ENCODE assay signal across 10 cellular contexts in the genomic region with DNA sequence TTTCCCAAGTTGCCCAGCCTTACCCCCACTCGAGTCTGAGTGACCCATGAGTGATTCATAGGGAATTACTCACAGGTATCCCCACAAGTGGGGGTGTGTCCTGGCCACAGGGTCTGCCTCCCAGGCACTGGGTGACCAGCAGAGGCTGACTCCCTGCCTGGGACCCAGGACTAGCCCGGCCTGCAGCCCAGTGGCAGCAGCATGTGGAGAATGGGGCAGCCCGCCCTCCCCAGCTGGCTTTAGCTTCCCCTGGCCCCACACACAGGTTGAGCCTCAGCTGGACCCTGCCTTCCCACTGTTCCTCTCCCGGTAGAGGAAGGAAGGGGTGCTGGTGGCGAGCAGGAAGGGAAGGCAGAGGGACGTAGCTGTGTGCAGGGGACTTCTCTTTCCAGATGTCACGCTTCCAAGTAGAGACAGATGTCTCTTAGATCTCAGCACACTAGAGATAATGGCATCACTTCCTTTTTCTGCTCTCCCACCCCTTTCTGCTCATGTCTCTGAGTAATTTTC. TPM values are rescaled to one million over a fixed set of nuclear protein-coding genes. Genes with fewer than 3 reads are reported as not detected.
DNase-seq lines count a peak whose midpoint lies in the region; ATAC-seq and TF ChIP-seq lines count a peak whose summit lies in the region.
"Had no signal": no experiment of that assay in that cellular context is flagged by ENCODE, and none has a peak within 500 bp of the region (broad histone marks: within the 10 kb centered on the region; RNA-seq: fewer than 3 reads in every experiment).

No MANE protein-coding gene starts in this region.

- no peak overlapping the region for H3K27ac Mint-ChIP-seq in CD8-positive, alpha-beta T cell
- H3K27ac Mint-ChIP-seq: B cell; stimulated activated naive CD8-positive, alpha-beta T cell treated with anti-CD3 and anti-CD28 coated beads, Interleukin-15, Interleukin-2, amounts not matched to agents 100 ng/mL and 50 ng/mL, for 24 hours had no signal

- H3K4me3 ChIP-seq in gastroesophageal sphincter (no peak overlapping the region), thymus (ENCODE audit: low read length) (no peak overlapping the region), prostate gland (no peak overlapping the region)
- no peak overlapping the region for H3K4me3 ChIP-seq in CD8-positive, alpha-beta T cell (ENCODE audit: low read depth, low read length)

- H3K4me1 Mint-ChIP-seq in CD8-positive, alpha-beta T cell (ENCODE audit: low read depth) = peaks cover 4% of the 10 kb centered on the region

- H3K4me1 ChIP-seq in gastroesophageal sphincter (peaks cover 0 to 28% (median 11%) of the 10 kb centered on the region in 3 donors), thymus (ENCODE audit: control insufficient read depth, insufficient read depth, low read length) (no peaks in the 10 kb centered on the region), prostate gland (replicated peaks) (no peaks in the 10 kb centered on the region)
- peaks cover under 1% of the 10 kb centered on the region for H3K4me1 ChIP-seq in CD8-positive, alpha-beta T cell (ENCODE audit: insufficient read depth, low read length)

- H3K27me3 Mint-ChIP-seq in CD8-positive, alpha-beta T cell (ENCODE audit: low read depth) = no peaks in the 10 kb centered on the region
- H3K27me3 Mint-ChIP-seq: B cell; stimulated activated naive CD8-positive, alpha-beta T cell treated with anti-CD3 and anti-CD28 coated beads, Interleukin-15, Interleukin-2, amounts not matched to agents 100 ng/mL and 50 ng/mL, for 24 hours had no signal

- H3K36me3 Mint-ChIP-seq in CD8-positive, alpha-beta T cell = no peaks in the 10 kb centered on the region

- POLR2A ChIA-PET in CD8-positive, alpha-beta T cell (lab: Charles Lee) = interaction anchor here (1.3 kb wide), 1 partner anchor 15 kb away, joined by 4 read pairs; no protein-coding TSS in a partner anchor

- ATAC-seq in gastroesophageal sphincter = peak; percentile 35
- no peak for ATAC-seq in CD8-positive, alpha-beta T cell

- H3K9me3 ChIP-seq in gastroesophageal sphincter (no peaks in the 10 kb centered on the region), thymus (ENCODE audit: control insufficient read depth) (no peaks in the 10 kb centered on the region), prostate gland (no peaks in the 10 kb centered on the region)
- no peaks in the 10 kb centered on the region for H3K9me3 ChIP-seq in CD8-positive, alpha-beta T cell (ENCODE audit: low read length)

- DNase-seq in activated effector memory CD4-positive, alpha-beta T cell treated with anti-CD3 and anti-CD28 coated beads, Interleukin-2, amount 50 U/mL, for 16 hours = peak; percentile 47
- DNase-seq in activated effector memory CD4-positive, alpha-beta T cell treated with Interleukin-2 at 50 U/mL for 16 hours = no peak
- peak; percentile 90 for DNase-seq in OCI-M1 (lab: John Stamatoyannopoulos, UW)
- no peak for DNase-seq in NCI-H2029 (lab: John Stamatoyannopoulos, UW)
- no peak for DNase-seq in prostate gland (ENCODE audit: low spot score)
- DNase-seq in CD8-positive, alpha-beta T cell = no peak

- no peak overlapping the region for H3K4me3 Mint-ChIP-seq in CD8-positive, alpha-beta T cell
- H3K4me3 Mint-ChIP-seq: B cell; stimulated activated naive CD8-positive, alpha-beta T cell treated with anti-CD3 and anti-CD28 coated beads, Interleukin-15, Interleukin-2, amounts not matched to agents 100 ng/mL and 50 ng/mL, for 24 hours had no signal

- intact Hi-C loops in prostate gland (cut with DNase I) = no loop called here
- intact Hi-C loops in CD8-positive, alpha-beta T cell (cut with DNase I, micrococcal nuclease) = no loop called here

- CTCF ChIA-PET in CD8-positive, alpha-beta T cell (lab: Charles Lee) = no interaction called here

- TF ChIP-seq POLR2A in gastroesophageal sphincter (IDR thresholded peaks at IDR 0.05) (no peak), prostate gland (IDR thresholded peaks at IDR 0.05) (no peak)

- H3K27ac ChIP-seq in gastroesophageal sphincter = peak overlapping the region in 1 of 4 donors; percentile 29
- peak overlapping the region; percentile 15 for H3K27ac ChIP-seq in thymus (ENCODE audit: low read depth)
- no peak overlapping the region for H3K27ac ChIP-seq in prostate gland
- H3K27ac ChIP-seq in CD8-positive, alpha-beta T cell (ENCODE audit: low read depth, low read length) = no peak overlapping the region

- H3K36me3 ChIP-seq in gastroesophageal sphincter (no peaks in the 10 kb centered on the region), thymus (ENCODE audit: control insufficient read depth, insufficient read depth) (no peaks in the 10 kb centered on the region), prostate gland (no peaks in the 10 kb centered on the region)
- H3K36me3 ChIP-seq in CD8-positive, alpha-beta T cell (ENCODE audit: insufficient read depth, low read length) = no peaks in the 10 kb centered on the region

- H3K27me3 ChIP-seq in gastroesophageal sphincter = no peaks in the 10 kb centered on the region
- H3K27me3 ChIP-seq in thymus (ENCODE audit: control insufficient read depth, insufficient read depth) = no peaks in the 10 kb centered on the region
- no peaks in the 10 kb centered on the region for H3K27me3 ChIP-seq in prostate gland (replicated peaks; ENCODE audit: insufficient read depth)
- H3K27me3 ChIP-seq in CD8-positive, alpha-beta T cell (ENCODE audit: insufficient read depth, low read length) = no peaks in the 10 kb centered on the region

- no peaks in the 10 kb centered on the region for H3K9me3 Mint-ChIP-seq in CD8-positive, alpha-beta T cell

- TF ChIP-seq CTCF in gastroesophageal sphincter (IDR thresholded peaks at IDR 0.05) = no peak
- no peak for TF ChIP-seq CTCF in prostate gland (IDR thresholded peaks at IDR 0.05)
- no peak for TF ChIP-seq CTCF in CD8-positive, alpha-beta T cell (IDR thresholded peaks at IDR 0.05)

- 0 to 51% methylated on average over 1 to 4 of the region's 7 CpGs for WGBS in gastroesophageal sphincter (ENCODE audit: low coverage in 1 of 2), 2 donors
- 44% methylated on average over 7 of the region's 7 CpGs for WGBS in thymus
- 73% methylated on average over 7 of the region's 7 CpGs for WGBS in prostate gland

- no peak for TF ChIP-seq EP300 in gastroesophageal sphincter (IDR thresholded peaks at IDR 0.05)

RNA-seq across cellular contexts. Expression of a gene that starts 51.4 kb away (rescaled TPM):
- total RNA-seq in gastroesophageal sphincter (10 to 100 TPM; 11.2 to 20.9 (median 17.0) TPM), prostate gland (10 to 100 TPM; 33.6 to 38.6 TPM)
- 27.2 TPM for polyA plus RNA-seq in thymus
- total RNA-seq in CD8-positive, alpha-beta T cell = 1 to 10 TPM; 1.6 to 1.7 TPM

Comparison
In these comparisons a context has a peak if more than half of its experiments do, and no peak if none do; other contexts are left out.
1. DNase-seq: peak in activated effector memory CD4-positive, alpha-beta T cell treated with anti-CD3 and anti-CD28 coated beads, Interleukin-2, amount 50 U/mL, for 16 hours (single experiment) and OCI-M1 (single experiment); none in activated effector memory CD4-positive, alpha-beta T cell treated with Interleukin-2 at 50 U/mL for 16 hours (single experiment), NCI-H2029 (single experiment), prostate gland (single experiment) and CD8-positive, alpha-beta T cell (0 of 7).
2. RNA of a gene that starts 51.4 kb away (total RNA-seq): 33.6 to 38.6 TPM in prostate gland and 11.2 to 20.9 TPM in gastroesophageal sphincter; 1.6 to 1.7 TPM in CD8-positive, alpha-beta T cell; every median in the first group is over 4 times any median in the second.